11 cellular contexts compared by ENCODE assay signal in genomic region chr18:2857491-2858063, GRCh38. TPM values are rescaled to one million over a fixed set of nuclear protein-coding genes. Genes with fewer than 3 reads are reported as not detected.
DNase-seq lines count a peak whose midpoint lies in the region; ATAC-seq and TF ChIP-seq lines count a peak whose summit lies in the region.
"Had no signal": no experiment of that assay in that cellular context is flagged by ENCODE, and none has a peak within 500 bp of the region (broad histone marks: within the 10 kb centered on the region; RNA-seq: fewer than 3 reads in every experiment).

No MANE protein-coding gene starts in this region.

- peak overlapping the region; percentile 28 for H3K27ac ChIP-seq in muscle layer of duodenum (ENCODE audit: low read length)
- peak overlapping the region; percentile 82 to 86 for H3K27ac ChIP-seq in uterus

- peaks cover 7% of the 10 kb centered on the region for H3K36me3 Mint-ChIP-seq in nephron progenitor cell (ENCODE audit: low read depth)

- H3K4me1 Mint-ChIP-seq in nephron progenitor cell, result peaks cover 36% of the 10 kb centered on the region

- peaks cover 9% of the 10 kb centered on the region for H3K9me3 ChIP-seq in MG63
- H3K9me3 ChIP-seq in muscle layer of duodenum (ENCODE audit: control insufficient read depth in 1 of 2, low read length in 2 of 2), result no peaks in the 10 kb centered on the region
- no peaks in the 10 kb centered on the region for H3K9me3 ChIP-seq in uterus

- H3K9me3 Mint-ChIP-seq in nephron progenitor cell, result peaks cover 27% of the 10 kb centered on the region

- intact Hi-C loops in uterus (cut with DNase I; ENCODE audit: low total_unique reads), result no loop called here

- H3K27me3 Mint-ChIP-seq in nephron progenitor cell (ENCODE audit: low read depth, poor library complexity), result no peaks in the 10 kb centered on the region

- H3K4me3 Mint-ChIP-seq in nephron progenitor cell, result no peak overlapping the region
- H3K4me3 Mint-ChIP-seq: T-helper 17 cell had no signal

- DNase-seq in MG63 (peak; percentile 72), fibroblast of mammary gland (ENCODE audit: low read depth) (peak; percentile 99), uterus (peak; percentile 94 to 96), nephron progenitor cell (no peak)
- DNase-seq in stimulated activated CD4-positive, alpha-beta T cell treated with anti-CD3 and anti-CD28 coated beads, Interleukin-4, amount 100 ng/mL, for 4 hours, result no peak
- DNase-seq: GOT3, NCI-H510A, T-helper 17 cell had no signal

- H3K27me3 ChIP-seq in MG63 (no peaks in the 10 kb centered on the region), muscle layer of duodenum (ENCODE audit: low read depth, low read length) (no peaks in the 10 kb centered on the region), uterus (no peaks in the 10 kb centered on the region)

- no peaks in the 10 kb centered on the region for H3K4me1 ChIP-seq in muscle layer of duodenum (ENCODE audit: control insufficient read depth in 1 of 2, insufficient read depth in 2 of 2, low read length in 2 of 2)
- H3K4me1 ChIP-seq in uterus, result peaks cover 17 to 21% of the 10 kb centered on the region in 2 donors

- no peak overlapping the region for H3K27ac Mint-ChIP-seq in nephron progenitor cell
- H3K27ac Mint-ChIP-seq: T-helper 17 cell had no signal

- H3K4me3 ChIP-seq in MG63 (no peak overlapping the region), fibroblast of mammary gland (ENCODE audit: control insufficient read depth, low read depth, low read length) (no peak overlapping the region), muscle layer of duodenum (ENCODE audit: low read depth in 1 of 2, low read length in 2 of 2) (no peak overlapping the region), uterus (no peak overlapping the region)

- TF ChIP-seq POLR2A in uterus (IDR thresholded peaks at IDR 0.05), result no peak

- H3K36me3 ChIP-seq in MG63 (no peaks in the 10 kb centered on the region), muscle layer of duodenum (ENCODE audit: control insufficient read depth in 1 of 2, insufficient read depth in 2 of 2, low read length in 2 of 2) (no peaks in the 10 kb centered on the region), uterus (no peaks in the 10 kb centered on the region)

- ATAC-seq in GM18907 (IDR thresholded peaks at IDR 0.05; ENCODE audit: unreplicated experiment) (no peak), GM18870 (IDR thresholded peaks at IDR 0.05; ENCODE audit: unreplicated experiment) (no peak)
- ATAC-seq: T-helper 17 cell had no signal

- no peak for TF ChIP-seq CTCF in fibroblast of mammary gland (conservative IDR thresholded peaks at IDR 0.05; ENCODE audit: control insufficient read depth, insufficient read depth, low read depth, low read length)
- TF ChIP-seq CTCF in uterus (IDR thresholded peaks at IDR 0.05), result peak in 1 of 4 experiments; percentile 22
- TF ChIP-seq CTCF in nephron progenitor cell (IDR thresholded peaks at IDR 0.05), result no peak

RNA-seq across cellular contexts. Expression of gene EMILIN2, which starts 10.8 kb away (rescaled TPM):
- 12.1 and 24.7 TPM in 2 replicates for total RNA-seq in MG63 (2014; rRNA removed; shearing (Covaris generic); ENCODE audit: low replicate concordance)
- total RNA-seq in uterus, result 10 to 100 TPM; 25.6 to 60.2 (median 43.2) TPM

Comparison
In these comparisons a context has a peak if more than half of its experiments do, and no peak if none do; other contexts are left out.
1. DNase-seq: peak in MG63 (single experiment), fibroblast of mammary gland (single experiment) and uterus (2 of 2); none in nephron progenitor cell (single experiment) and stimulated activated CD4-positive, alpha-beta T cell treated with anti-CD3 and anti-CD28 coated beads, Interleukin-4, amount 100 ng/mL, for 4 hours (0 of 2).